ENCODE assay signal across 8 cellular contexts in the genomic region with DNA sequence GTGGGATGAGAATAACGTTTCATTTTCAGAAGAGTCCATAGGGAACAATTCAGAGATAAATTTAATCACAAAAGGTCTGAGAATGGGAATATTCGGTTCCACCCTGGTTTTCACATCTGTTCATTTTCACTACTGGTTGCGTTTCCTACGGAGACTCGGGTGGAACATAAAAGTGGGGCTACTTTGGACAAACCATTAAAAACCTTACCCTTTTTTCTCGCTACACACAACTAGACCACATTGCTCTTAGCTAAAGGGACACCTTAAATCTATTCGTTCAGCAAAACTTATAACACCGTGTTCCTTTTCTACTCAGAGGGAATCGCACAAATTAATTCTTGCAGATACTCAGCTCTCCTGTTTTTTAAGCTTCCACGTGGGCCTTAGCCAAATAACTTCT. TPM values are rescaled to one million over a fixed set of nuclear protein-coding genes. Genes with fewer than 3 reads are reported as not detected.
DNase-seq lines count a peak whose midpoint lies in the region; ATAC-seq and TF ChIP-seq lines count a peak whose summit lies in the region.

No MANE protein-coding gene starts in this region.

- peaks cover 4% of the 10 kb centered on the region for H3K36me3 Mint-ChIP-seq in T-helper 1 cell treated with Interleukin-12 subunit alpha and Interleukin-12 subunit beta and Interleukin-4 antibody, amounts not matched to agents 30 μg/mL and 1 μg/mL, for 36 hours (ENCODE audit: low read depth)
- peaks cover 3% of the 10 kb centered on the region for H3K36me3 Mint-ChIP-seq in activated T-helper 1 cell treated with anti-CD3 and anti-CD28 coated beads, Interleukin-12 subunit alpha, Interleukin-12 subunit beta, Interleukin-2, Interleukin-4 antibody, amounts not matched to agents 30 ng/mL and 10 ng/mL and 1 ng/mL, durations not matched to agents 14 hours and 24 hours and 36 hours (ENCODE audit: low read depth)

- ATAC-seq in left lung, result no peak

- peak overlapping the region; percentile 81 for H3K4me3 Mint-ChIP-seq in T-helper 1 cell treated with Interleukin-12 subunit alpha and Interleukin-12 subunit beta and Interleukin-4 antibody, amounts not matched to agents 30 μg/mL and 1 μg/mL, for 36 hours
- H3K4me3 Mint-ChIP-seq in activated T-helper 1 cell treated with anti-CD3 and anti-CD28 coated beads, Interleukin-12 subunit alpha, Interleukin-12 subunit beta, Interleukin-2, Interleukin-4 antibody, amounts not matched to agents 30 ng/mL and 10 ng/mL and 1 ng/mL, durations not matched to agents 14 hours and 24 hours and 36 hours, result peak overlapping the region; percentile 97

- no peaks in the 10 kb centered on the region for H3K9me3 Mint-ChIP-seq in T-helper 1 cell treated with Interleukin-12 subunit alpha and Interleukin-12 subunit beta and Interleukin-4 antibody, amounts not matched to agents 30 μg/mL and 1 μg/mL, for 36 hours
- no peaks in the 10 kb centered on the region for H3K9me3 Mint-ChIP-seq in activated T-helper 1 cell treated with anti-CD3 and anti-CD28 coated beads, Interleukin-12 subunit alpha, Interleukin-12 subunit beta, Interleukin-2, Interleukin-4 antibody, amounts not matched to agents 30 ng/mL and 10 ng/mL and 1 ng/mL, durations not matched to agents 14 hours and 24 hours and 36 hours

- H3K9me3 ChIP-seq in left lung, result no peaks in the 10 kb centered on the region
- H3K9me3 ChIP-seq in subcutaneous abdominal adipose tissue (ENCODE audit: control insufficient read depth in 5 of 5, low read length in 5 of 5), result no peaks in the 10 kb centered on the region
- H3K9me3 ChIP-seq in WERI-Rb-1 (ENCODE audit: severe bottlenecking), result no peaks in the 10 kb centered on the region

- H3K27ac Mint-ChIP-seq in T-helper 1 cell treated with Interleukin-12 subunit alpha and Interleukin-12 subunit beta and Interleukin-4 antibody, amounts not matched to agents 30 μg/mL and 1 μg/mL, for 36 hours, result peak overlapping the region; percentile 99
- peak overlapping the region; percentile 99 for H3K27ac Mint-ChIP-seq in activated T-helper 1 cell treated with anti-CD3 and anti-CD28 coated beads, Interleukin-12 subunit alpha, Interleukin-12 subunit beta, Interleukin-2, Interleukin-4 antibody, amounts not matched to agents 30 ng/mL and 10 ng/mL and 1 ng/mL, durations not matched to agents 14 hours and 24 hours and 36 hours

- peaks cover 44% of the 10 kb centered on the region for H3K4me1 Mint-ChIP-seq in T-helper 1 cell treated with Interleukin-12 subunit alpha and Interleukin-12 subunit beta and Interleukin-4 antibody, amounts not matched to agents 30 μg/mL and 1 μg/mL, for 36 hours (ENCODE audit: low read depth)
- peaks cover 54% of the 10 kb centered on the region for H3K4me1 Mint-ChIP-seq in activated T-helper 1 cell treated with anti-CD3 and anti-CD28 coated beads, Interleukin-12 subunit alpha, Interleukin-12 subunit beta, Interleukin-2, Interleukin-4 antibody, amounts not matched to agents 30 ng/mL and 10 ng/mL and 1 ng/mL, durations not matched to agents 14 hours and 24 hours and 36 hours (ENCODE audit: low read depth)

- TF ChIP-seq CTCF in left lung (IDR thresholded peaks at IDR 0.05), result no peak
- no peak for TF ChIP-seq CTCF in WERI-Rb-1 (IDR thresholded peaks at IDR 0.05; ENCODE audit: low read depth, low read length)

- H3K36me3 ChIP-seq in left lung (peaks cover 0 to 18% of the 10 kb centered on the region in 2 donors), subcutaneous abdominal adipose tissue (ENCODE audit: control insufficient read depth in 5 of 5, insufficient read depth in 5 of 5, low read length in 5 of 5) (peaks cover 8 to 12% (median 11%) of the 10 kb centered on the region in 5 donors), WERI-Rb-1 (peaks cover 17% of the 10 kb centered on the region)

- DNase-seq in T-helper 1 cell (no peak), left lung (no peak), islet precursor cell (no peak), NCI-H226 (no peak), WERI-Rb-1 (no peak)
- DNase-seq in activated T-helper 1 cell treated with anti-CD3 and anti-CD28 coated beads, Interleukin-12 subunit alpha, Interleukin-12 subunit beta, Interleukin-2, Interleukin-4 antibody, amounts not matched to agents 30 ng/mL and 10 ng/mL and 1 ng/mL, durations not matched to agents 14 hours and 24 hours and 36 hours (ENCODE audit: low spot score), result no peak

- intact Hi-C loops in activated T-helper 1 cell treated with anti-CD3 and anti-CD28 coated beads, Interleukin-12 subunit alpha, Interleukin-12 subunit beta, Interleukin-2, Interleukin-4 antibody, amounts not matched to agents 30 ng/mL and 10 ng/mL and 1 ng/mL, durations not matched to agents 14 hours and 24 hours and 36 hours (cut with micrococcal nuclease), result no loop called here
- intact Hi-C loops in left lung (cut with DNase I), result loop anchor here in 1 of 2 donors (5.0 kb wide), 1 partner anchor 193 kb away; no protein-coding TSS in a partner anchor

- peaks cover 9% of the 10 kb centered on the region for H3K27me3 Mint-ChIP-seq in T-helper 1 cell treated with Interleukin-12 subunit alpha and Interleukin-12 subunit beta and Interleukin-4 antibody, amounts not matched to agents 30 μg/mL and 1 μg/mL, for 36 hours (ENCODE audit: low read depth)
- peaks cover 11% of the 10 kb centered on the region for H3K27me3 Mint-ChIP-seq in activated T-helper 1 cell treated with anti-CD3 and anti-CD28 coated beads, Interleukin-12 subunit alpha, Interleukin-12 subunit beta, Interleukin-2, Interleukin-4 antibody, amounts not matched to agents 30 ng/mL and 10 ng/mL and 1 ng/mL, durations not matched to agents 14 hours and 24 hours and 36 hours (ENCODE audit: insufficient read depth)

- peak overlapping the region in 4 of 5 donors; percentile 11 to 91 (median 82) for H3K9ac ChIP-seq in subcutaneous abdominal adipose tissue (ENCODE audit: low read length in 5 of 5)

- H3K27ac ChIP-seq in left lung (peak overlapping the region; percentile 89 to 90), subcutaneous abdominal adipose tissue (ENCODE audit: low read depth, low read length) (peak overlapping the region; percentile 98), WERI-Rb-1 (no peak overlapping the region)

- H3K27me3 ChIP-seq in left lung (no peaks in the 10 kb centered on the region), subcutaneous abdominal adipose tissue (ENCODE audit: control insufficient read depth in 5 of 5, insufficient read depth in 4 of 5, low read length in 5 of 5) (no peaks in the 10 kb centered on the region), WERI-Rb-1 (ENCODE audit: insufficient read depth, low read depth, severe bottlenecking) (no peaks in the 10 kb centered on the region)

- peaks cover 4 to 55% of the 10 kb centered on the region in 2 donors for H3K4me1 ChIP-seq in left lung
- peaks cover 5 to 59% (median 57%) of the 10 kb centered on the region in 5 donors for H3K4me1 ChIP-seq in subcutaneous abdominal adipose tissue (ENCODE audit: control insufficient read depth in 5 of 5, insufficient read depth in 5 of 5, low read length in 5 of 5)

- H3K4me3 ChIP-seq in left lung (peak overlapping the region in 1 of 2 donors; percentile 98), subcutaneous abdominal adipose tissue (ENCODE audit: low read depth in 1 of 5, low read length in 5 of 5) (peak overlapping the region in 4 of 5 donors; percentile 74 to 92 (median 85)), WERI-Rb-1 (ENCODE audit: low read depth, low read length) (no peak overlapping the region)

RNA-seq across cellular contexts. Expression of a gene that starts 1.0 kb away (rescaled TPM):
- total RNA-seq in activated T-helper 1 cell treated with anti-CD3 and anti-CD28 coated beads, Interleukin-12 subunit alpha, Interleukin-12 subunit beta, Interleukin-2, Interleukin-4 antibody, amounts not matched to agents 30 ng/mL and 10 ng/mL and 1 ng/mL, durations not matched to agents 14 hours and 24 hours and 36 hours, result 23.3 and 25.5 TPM in 2 replicates
- 10 to 100 TPM; 23.6 to 27.9 TPM for total RNA-seq in left lung

RNA-seq across cellular contexts. Expression of a gene that starts 2.6 kb away (rescaled TPM):
- total RNA-seq in activated T-helper 1 cell treated with anti-CD3 and anti-CD28 coated beads, Interleukin-12 subunit alpha, Interleukin-12 subunit beta, Interleukin-2, Interleukin-4 antibody, amounts not matched to agents 30 ng/mL and 10 ng/mL and 1 ng/mL, durations not matched to agents 14 hours and 24 hours and 36 hours, result 59.5 and 59.7 TPM in 2 replicates
- 10 to 100 TPM; 39.5 to 52.0 TPM for total RNA-seq in left lung
